In the genomic region with DNA sequence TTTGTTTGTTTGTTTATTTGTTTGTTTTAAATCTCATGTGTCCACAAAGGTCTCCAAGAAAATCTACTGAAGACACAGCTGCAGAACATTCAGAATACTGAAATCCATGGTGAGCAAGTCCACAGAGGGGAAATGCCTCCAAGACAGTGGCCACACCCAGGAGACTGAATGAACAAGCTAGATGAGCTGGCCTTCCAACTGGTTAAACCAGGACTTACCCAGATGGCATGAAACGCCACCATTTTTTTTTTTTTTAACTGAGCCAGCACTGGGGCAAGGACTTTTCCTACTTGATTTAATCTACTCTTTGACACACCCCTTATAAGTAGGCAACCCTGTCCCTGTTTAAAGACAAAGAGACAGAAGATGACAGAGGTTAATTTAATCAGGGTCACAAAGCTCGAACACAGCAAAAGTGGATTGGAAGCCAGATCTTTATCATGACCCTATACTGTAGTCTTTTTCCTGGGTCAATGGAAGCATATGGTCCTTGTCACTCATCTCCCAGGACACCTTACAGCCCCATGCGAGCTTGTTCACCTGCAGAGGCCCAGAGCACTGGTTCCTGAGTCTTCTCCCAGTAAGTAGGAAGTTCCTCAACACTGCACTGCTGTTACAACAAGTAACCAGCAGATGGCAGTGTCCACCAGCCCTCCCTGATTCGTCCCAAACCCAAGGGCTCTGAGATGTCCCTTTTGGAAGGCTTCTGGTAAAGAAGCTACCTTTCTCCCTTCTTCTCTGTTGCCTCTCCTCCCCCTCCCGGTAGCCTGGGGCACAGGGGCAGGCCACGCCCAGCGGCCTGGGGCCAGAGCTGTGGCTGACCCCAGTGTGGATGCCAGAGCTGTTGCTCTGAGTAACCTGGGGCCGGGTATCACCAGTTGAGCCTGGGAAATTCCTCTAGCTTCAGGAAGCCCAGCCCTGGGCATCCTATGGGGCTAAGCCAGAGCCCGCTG, we compare ENCODE assay signal across 8 cellular contexts. TPM values are rescaled to one million over a fixed set of nuclear protein-coding genes. Genes with fewer than 3 reads are reported as not detected.
DNase-seq lines count a peak whose midpoint lies in the region; ATAC-seq lines count a peak whose summit lies in the region.

No MANE protein-coding gene starts in this region.

- in situ Hi-C loops in KBM-7 (cut with MboI; ENCODE audit: low pct_unique_long_range_greater_than_20kb, low sequenced_read_pairs) (loop anchor here (10.0 kb wide), 1 partner anchor 303 kb away; no protein-coding TSS in a partner anchor), SK-MEL-5 (cut with HindIII; ENCODE audit: low pct_unique_long_range_greater_than_20kb, low sequenced_read_pairs) (no loop called here)

- CTCF ChIA-PET in activated naive CD4-positive, alpha-beta T cell treated with anti-CD3 and anti-CD28 coated beads for 36 hours (lab: Charles Lee), result interaction anchor here (0.6 to 8.9 kb wide), 48 partner anchors 8 to 624 kb away, joined by 3 to 174 read pairs (median 4); a partner anchor contains a TSS

- H3K4me1 Mint-ChIP-seq in activated naive CD4-positive, alpha-beta T cell treated with anti-CD3 and anti-CD28 coated beads for 36 hours (ENCODE audit: low read depth), result peaks cover 7% of the 10 kb centered on the region

- H3K9me3 Mint-ChIP-seq in activated naive CD4-positive, alpha-beta T cell treated with anti-CD3 and anti-CD28 coated beads for 36 hours, result no peaks in the 10 kb centered on the region

- peak; percentile 65 for ATAC-seq in GM21529 (IDR thresholded peaks at IDR 0.05; ENCODE audit: unreplicated experiment)

- no peaks in the 10 kb centered on the region for H3K36me3 Mint-ChIP-seq in activated naive CD4-positive, alpha-beta T cell treated with anti-CD3 and anti-CD28 coated beads for 36 hours (ENCODE audit: low read depth)

- H3K27me3 Mint-ChIP-seq in activated naive CD4-positive, alpha-beta T cell treated with anti-CD3 and anti-CD28 coated beads for 36 hours (ENCODE audit: low read depth), result peaks cover 44% of the 10 kb centered on the region

- H3K4me3 Mint-ChIP-seq in activated naive CD4-positive, alpha-beta T cell treated with anti-CD3 and anti-CD28 coated beads for 36 hours, result no peak overlapping the region

- intact Hi-C loops in activated naive CD4-positive, alpha-beta T cell treated with anti-CD3 and anti-CD28 coated beads for 36 hours (cut with micrococcal nuclease), result loop anchor here (1.0 to 10.0 kb wide), 6 partner anchors 161 to 656 kb away; a partner anchor contains a TSS

- DNase-seq in ELF-1 (ENCODE audit: low read depth, low spot score), result peak; percentile 95
- DNase-seq in KBM-7, result peak; percentile 86
- peak; percentile 85 for DNase-seq in SK-MEL-5 (ENCODE audit: low read depth, low spot score)
- peak; percentile 77 for DNase-seq in activated naive CD4-positive, alpha-beta T cell treated with anti-CD3 and anti-CD28 coated beads for 36 hours
- DNase-seq in glomerular endothelial cell (ENCODE audit: extremely low read depth, low read depth, low spot score), result peak; percentile 50
- DNase-seq in pons (ENCODE audit: low spot score), result peak; percentile 69
- no peak for DNase-seq in amniotic stem cell (lab: John Stamatoyannopoulos, UW)

- no peak overlapping the region for H3K27ac Mint-ChIP-seq in activated naive CD4-positive, alpha-beta T cell treated with anti-CD3 and anti-CD28 coated beads for 36 hours

RNA-seq across cellular contexts. Expression of a gene that starts 5.6 kb away (rescaled TPM):
- 0.71 and 0.75 TPM in 2 replicates for total RNA-seq in SK-MEL-5 (2014; rRNA removed; shearing (Covaris generic))
- 0.36 and 0.61 TPM in 2 replicates for polyA plus RNA-seq in SK-MEL-5 (2015; cell fraction: cytosol; rRNA removed)
- polyA plus RNA-seq in SK-MEL-5 (2015; cell fraction: nucleus; rRNA removed), result 1.8 TPM in 2 replicates
- total RNA-seq in activated naive CD4-positive, alpha-beta T cell treated with anti-CD3 and anti-CD28 coated beads for 36 hours, result not detected
- 0.73 and 9.5 TPM in 2 replicates for total RNA-seq in glomerular endothelial cell

RNA-seq across cellular contexts. Expression of a gene that starts 10.4 kb away (rescaled TPM):
- 68.8 and 69.1 TPM in 2 replicates for total RNA-seq in SK-MEL-5 (2014; rRNA removed; shearing (Covaris generic))
- 91.1 and 92.0 TPM in 2 replicates for polyA plus RNA-seq in SK-MEL-5 (2015; cell fraction: cytosol; rRNA removed)
- polyA plus RNA-seq in SK-MEL-5 (2015; cell fraction: nucleus; rRNA removed), result 96.4 and 98.9 TPM in 2 replicates
- 1 to 10 TPM; 6.0 to 6.1 TPM for total RNA-seq in activated naive CD4-positive, alpha-beta T cell treated with anti-CD3 and anti-CD28 coated beads for 36 hours
- total RNA-seq in glomerular endothelial cell, result 48.5 and 52.3 TPM in 2 replicates
